ENCODE assay signal across 13 cellular contexts in the genomic region with DNA sequence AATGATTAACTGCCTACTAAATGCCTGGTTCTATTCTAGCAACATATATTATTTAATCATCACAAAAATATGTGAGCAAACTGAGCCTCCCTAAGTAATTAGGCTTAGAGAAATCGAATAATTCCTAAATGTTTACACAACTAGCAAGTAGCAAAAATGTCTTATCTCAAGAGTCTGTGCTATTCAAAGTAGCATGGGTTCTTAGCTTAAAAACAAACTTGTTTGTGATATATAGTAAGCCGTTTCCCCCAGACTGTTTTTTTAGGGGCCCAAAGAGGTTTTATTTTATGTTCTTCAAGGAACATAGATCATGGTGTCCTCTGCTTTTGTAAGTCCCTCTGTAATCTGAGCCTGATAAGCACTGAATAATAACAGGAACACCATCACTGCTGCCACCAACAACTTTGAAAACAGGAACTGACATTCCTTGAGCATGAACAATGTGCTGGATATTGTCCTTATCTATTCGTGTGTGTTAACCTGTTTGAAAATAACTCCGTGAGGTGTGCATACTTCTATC.
DNase-seq lines count a peak whose midpoint lies in the region; TF ChIP-seq lines count a peak whose summit lies in the region.
"Had no signal": no experiment of that assay in that cellular context is flagged by ENCODE, and none has a peak within 500 bp of the region (broad histone marks: within the 10 kb centered on the region; RNA-seq: fewer than 3 reads in every experiment).

No MANE protein-coding gene starts in this region.

- CTCF ChIA-PET in SK-N-SH (lab: Yijun Ruan, JAX) = interaction anchor here (1.0 to 1.6 kb wide), 4 partner anchors 9 to 80 kb away, joined by 3 read pairs; no protein-coding TSS in a partner anchor

- peaks cover 24% of the 10 kb centered on the region for H3F3A ChIP-seq in SK-N-SH (replicated peaks; ENCODE audit: insufficient read depth)

- peak overlapping the region; percentile 44 for H3K4me2 ChIP-seq in SK-N-SH
- no peak overlapping the region for H3K4me2 ChIP-seq in Karpas-422 (ENCODE audit: low read depth, low read length, poor library complexity, severe bottlenecking)

- H2AFZ ChIP-seq in SK-N-SH (ENCODE audit: low read depth) = no peak overlapping the region
- H2AFZ ChIP-seq in Karpas-422 (ENCODE audit: low read length) = no peak overlapping the region

- in situ Hi-C loops in Caki2 (cut with HindIII; ENCODE audit: low pct_unique_long_range_greater_than_20kb, low sequenced_read_pairs) = no loop called here

- H3K9me3 ChIP-seq in SK-N-SH (no peaks in the 10 kb centered on the region), Karpas-422 (ENCODE audit: low read length) (no peaks in the 10 kb centered on the region), Peyer's patch (no peaks in the 10 kb centered on the region)
- H3K9me3 ChIP-seq: HAP-1 had no signal

- H3K9me3 Mint-ChIP-seq in nephron = no peaks in the 10 kb centered on the region
- H3K9me3 Mint-ChIP-seq: activated T-helper 2 cell treated with anti-CD3 and anti-CD28 coated beads, Interferon-gamma antibody, Interleukin-2, Interleukin-4, amounts not matched to agents 10 μg/mL and 5 μg/mL and 100 μg/mL, durations not matched to agents 14 hours and 24 hours and 36 hours; CD4-positive, alpha-beta memory T cell; naive thymus-derived CD4-positive, alpha-beta T cell had no signal

- H4K20me1 ChIP-seq in SK-N-SH (ENCODE audit: insufficient read depth) (no peaks in the 10 kb centered on the region), Karpas-422 (ENCODE audit: insufficient read depth, low read depth, low read length) (no peaks in the 10 kb centered on the region)

- peak overlapping the region; percentile 73 to 81 for H3K27ac ChIP-seq in SK-N-SH (ENCODE audit: low read depth in 2 of 2, low read length in 1 of 2)
- H3K27ac ChIP-seq in Karpas-422 (ENCODE audit: low read length) = no peak overlapping the region
- peak overlapping the region in 2 of 4 donors; percentile 29 to 51 for H3K27ac ChIP-seq in Peyer's patch

- H3K36me3 Mint-ChIP-seq in nephron (ENCODE audit: low read depth) = peaks cover 13% of the 10 kb centered on the region

- H3K9ac ChIP-seq in SK-N-SH = peak overlapping the region; percentile 17; the same call in 1 of the 2 replicates
- no peak overlapping the region for H3K9ac ChIP-seq in Karpas-422 (ENCODE audit: low read length)

- H3K36me3 ChIP-seq in SK-N-SH (replicated peaks in 1 of 2; ENCODE audit: control insufficient read depth in 1 of 2, insufficient read depth in 2 of 2, low read length in 1 of 2) (peaks cover 4 to 7% of the 10 kb centered on the region in 2 experiments), Karpas-422 (ENCODE audit: insufficient read depth, low read length) (no peaks in the 10 kb centered on the region), Peyer's patch (no peaks in the 10 kb centered on the region)
- H3K36me3 ChIP-seq: HAP-1 had no signal

- peaks cover 45% of the 10 kb centered on the region for H3K4me1 Mint-ChIP-seq in nephron
- H3K4me1 Mint-ChIP-seq: CD4-positive, alpha-beta memory T cell; naive thymus-derived CD4-positive, alpha-beta T cell had no signal

- no peak for TF ChIP-seq POLR2A in Peyer's patch (IDR thresholded peaks at IDR 0.05)

- H3K27me3 ChIP-seq in SK-N-SH (ENCODE audit: insufficient read depth) (no peaks in the 10 kb centered on the region), Karpas-422 (ENCODE audit: low read length) (no peaks in the 10 kb centered on the region), Peyer's patch (no peaks in the 10 kb centered on the region)

- H3K9me2 ChIP-seq in SK-N-SH (no peaks in the 10 kb centered on the region), Karpas-422 (replicated peaks; ENCODE audit: insufficient read depth, low read length) (no peaks in the 10 kb centered on the region)

- H3K4me3 ChIP-seq in SK-N-SH (ENCODE audit: low read depth in 2 of 2, low read length in 1 of 2) = no peak overlapping the region
- no peak overlapping the region for H3K4me3 ChIP-seq in fibroblast of the aortic adventitia (ENCODE audit: low read depth, low read length)
- no peak overlapping the region for H3K4me3 ChIP-seq in Karpas-422 (ENCODE audit: low read length)
- H3K4me3 ChIP-seq in Peyer's patch = no peak overlapping the region
- H3K4me3 ChIP-seq: HAP-1 had no signal

- no peak for TF ChIP-seq EP300 in SK-N-SH (IDR thresholded peaks at IDR 0.05; ENCODE audit: borderline replicate concordance in 1 of 2, low read depth in 1 of 2, low read length in 1 of 2)

- H3K4me3 Mint-ChIP-seq in nephron = peak overlapping the region in 2 of 3 experiments; percentile 4 to 6
- H3K4me3 Mint-ChIP-seq: CD4-positive, alpha-beta memory T cell; naive thymus-derived CD4-positive, alpha-beta T cell had no signal

- H3K4me1 ChIP-seq in SK-N-SH (ENCODE audit: control insufficient read depth in 1 of 2, insufficient read depth in 2 of 2, low read depth in 1 of 2, low read length in 1 of 2) = peaks cover 7 to 32% of the 10 kb centered on the region in 2 experiments; a peak in 3 of 4 replicates
- no peaks in the 10 kb centered on the region for H3K4me1 ChIP-seq in Karpas-422 (ENCODE audit: low read length)
- H3K4me1 ChIP-seq in Peyer's patch = peaks cover 0 to 15% (median 2%) of the 10 kb centered on the region in 4 donors

- WGBS in SK-N-SH (ENCODE audit: low lambda C conversion rate) = 73% methylated on average over 4 of the region's 4 CpGs

- H3K79me2 ChIP-seq in SK-N-SH (ENCODE audit: insufficient read depth) (no peaks in the 10 kb centered on the region), Karpas-422 (ENCODE audit: low read length) (no peaks in the 10 kb centered on the region)

- no peaks in the 10 kb centered on the region for H3K27me3 Mint-ChIP-seq in nephron (ENCODE audit: low read depth)
- H3K27me3 Mint-ChIP-seq: CD4-positive, alpha-beta memory T cell; naive thymus-derived CD4-positive, alpha-beta T cell had no signal

- no peak for TF ChIP-seq RAD21 in SK-N-SH (IDR thresholded peaks at IDR 0.05; ENCODE audit: low read length)

- peak overlapping the region; percentile 85 to 93 (median 89) for H3K27ac Mint-ChIP-seq in nephron
- H3K27ac Mint-ChIP-seq: activated T-helper 2 cell treated with anti-CD3 and anti-CD28 coated beads, Interferon-gamma antibody, Interleukin-2, Interleukin-4, amounts not matched to agents 10 μg/mL and 5 μg/mL and 100 μg/mL, durations not matched to agents 14 hours and 24 hours and 36 hours; CD4-positive, alpha-beta memory T cell; naive thymus-derived CD4-positive, alpha-beta T cell had no signal

- POLR2A ChIA-PET in SK-N-SH (lab: Yijun Ruan, JAX) = no interaction called here

- DNase-seq in Caki2 (ENCODE audit: low read depth) = peak; percentile 42
- no peak for DNase-seq in SK-N-SH
- DNase-seq in fibroblast of the aortic adventitia (ENCODE audit: low read depth) = peak; percentile 55
- no peak for DNase-seq in COLO668 (lab: John Stamatoyannopoulos, UW; ENCODE audit: unreplicated experiment)
- DNase-seq in DMS53 treated with DMSO at 0.1 percent for 48 hours (lab: John Stamatoyannopoulos, UW; ENCODE audit: unreplicated experiment) = no peak
- DNase-seq in Karpas-422 = no peak
- DNase-seq in Peyer's patch = no peak
- DNase-seq: CD4-positive, alpha-beta memory T cell; naive thymus-derived CD4-positive, alpha-beta T cell; NCI-H526 treated with DMSO at 0.1 percent for 48 hours had no signal

- TF ChIP-seq CTCF in SK-N-SH (IDR thresholded peaks at IDR 0.05) = no peak
- no peak for TF ChIP-seq CTCF in fibroblast of the aortic adventitia (IDR thresholded peaks at IDR 0.05; ENCODE audit: insufficient read depth, low read length)
- TF ChIP-seq CTCF in nephron (IDR thresholded peaks at IDR 0.05; ENCODE audit: unreplicated experiment in 3 of 3) = no peak
- no peak for TF ChIP-seq CTCF in Peyer's patch (IDR thresholded peaks at IDR 0.05)

TF ChIP-seq in SK-N-SH, 30 proteins besides CTCF, POLR2A, EP300 and RAD21:
- peak; percentile 18; the same call in 1 of the 2 replicates for TF ChIP-seq TCF12 (IDR thresholded peaks at IDR 0.05)
- no peak for TF ChIP-seq GABPA (IDR thresholded peaks at IDR 0.05; ENCODE audit: low read depth)
- peak; percentile 38 for TF ChIP-seq JUND (IDR thresholded peaks at IDR 0.05)
- TF ChIP-seq, protein P1, sequence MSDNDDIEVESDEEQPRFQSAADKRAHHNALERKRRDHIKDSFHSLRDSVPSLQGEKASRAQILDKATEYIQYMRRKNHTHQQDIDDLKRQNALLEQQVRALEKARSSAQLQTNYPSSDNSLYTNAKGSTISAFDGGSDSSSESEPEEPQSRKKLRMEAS (IDR thresholded peaks at IDR 0.05; ENCODE audit: low read depth) = peak; percentile 10; the same call in 1 of the 2 replicates

Comparison
In these comparisons a context has a peak if more than half of its experiments do, and no peak if none do; other contexts are left out.
1. DNase-seq: peak in Caki2 (single experiment) and fibroblast of the aortic adventitia (single experiment); none in SK-N-SH (single experiment), COLO668 (single experiment), DMS53 treated with DMSO at 0.1 percent for 48 hours (single experiment), Karpas-422 (single experiment) and Peyer's patch (0 of 3).